Comparison of ENCODE assay signal across 26 cellular contexts in genomic region chr15:75674366-75674765, GRCh38. TPM values are rescaled to one million over a fixed set of nuclear protein-coding genes. Genes with fewer than 3 reads are reported as not detected.
DNase-seq lines count a peak whose midpoint lies in the region; ATAC-seq and TF ChIP-seq lines count a peak whose summit lies in the region.
"Had no signal": no experiment of that assay in that cellular context is flagged by ENCODE, and none has a peak within 500 bp of the region (broad histone marks: within the 10 kb centered on the region; RNA-seq: fewer than 3 reads in every experiment).

No MANE protein-coding gene starts in this region.

- H3K27ac Mint-ChIP-seq in nephron progenitor cell (peak overlapping the region; percentile 77), endothelial cell (ENCODE audit: unreplicated experiment) (no peak overlapping the region)
- H3K27ac Mint-ChIP-seq: activated CD4-positive, alpha-beta memory T cell treated with anti-CD3 and anti-CD28 coated beads, Interleukin-2, amount 10 ng/mL, durations not matched to agents 7 days and 5 days; activated naive CD8-positive, alpha-beta T cell treated with anti-CD3 and anti-CD28 coated beads, Interleukin-2, amount 50 U/mL, for 24 hours; CD4-positive, alpha-beta T cell; effector memory CD8-positive, alpha-beta T cell had no signal

- ATAC-seq in HG02678 (IDR thresholded peaks at IDR 0.05; ENCODE audit: unreplicated experiment) (no peak), HG02840 (IDR thresholded peaks at IDR 0.05; ENCODE audit: low FRiP score, unreplicated experiment) (no peak)
- ATAC-seq: activated naive CD8-positive, alpha-beta T cell treated with anti-CD3 and anti-CD28 coated beads, Interleukin-2, amount 50 U/mL, for 24 hours; effector memory CD8-positive, alpha-beta T cell; esophagus mucosa; Panc1 had no signal

- no peaks in the 10 kb centered on the region for H3K27me3 Mint-ChIP-seq in nephron progenitor cell (ENCODE audit: low read depth, poor library complexity)
- H3K27me3 Mint-ChIP-seq in endothelial cell (ENCODE audit: unreplicated experiment), result peaks cover 13% of the 10 kb centered on the region
- H3K27me3 Mint-ChIP-seq: activated naive CD8-positive, alpha-beta T cell treated with anti-CD3 and anti-CD28 coated beads, Interleukin-2, amount 50 U/mL, for 24 hours; brain; CD4-positive, alpha-beta T cell; effector memory CD8-positive, alpha-beta T cell had no signal

- peaks cover 36% of the 10 kb centered on the region for H3K4me1 Mint-ChIP-seq in nephron progenitor cell
- H3K4me1 Mint-ChIP-seq in endothelial cell (ENCODE audit: unreplicated experiment), result peaks cover 10% of the 10 kb centered on the region
- H3K4me1 Mint-ChIP-seq: activated naive CD8-positive, alpha-beta T cell treated with anti-CD3 and anti-CD28 coated beads, Interleukin-2, amount 50 U/mL, for 24 hours had no signal

- TF ChIP-seq EP300 in stomach (IDR thresholded peaks at IDR 0.05), result no peak

- TF ChIP-seq CTCF in HEK293 (tag by site-specific recombination; IDR thresholded peaks at IDR 0.05) (no peak), ascending aorta (IDR thresholded peaks at IDR 0.05) (no peak), nephron progenitor cell (IDR thresholded peaks at IDR 0.05) (no peak), stomach (IDR thresholded peaks at IDR 0.05) (no peak), endothelial cell (IDR thresholded peaks at IDR 0.05; ENCODE audit: unreplicated experiment) (no peak)

- intact Hi-C loops in ascending aorta (cut with DNase I) (loop anchor here (5.0 kb wide), 1 partner anchor 37 kb away; no protein-coding TSS in a partner anchor), stomach (cut with DNase I; ENCODE audit: low total_unique reads) (no loop called here)

- no peaks in the 10 kb centered on the region for H3K9me3 ChIP-seq in HEK293 (ENCODE audit: control insufficient read depth, insufficient read depth, low read depth, low read length)
- H3K9me3 ChIP-seq in ascending aorta, result no peaks in the 10 kb centered on the region
- H3K9me3 ChIP-seq in stomach, result no peaks in the 10 kb centered on the region
- H3K9me3 ChIP-seq: colonic mucosa, HAP-1, suprapubic skin had no signal

- no peak for TF ChIP-seq POLR2A in stomach (IDR thresholded peaks at IDR 0.05)

- no peak overlapping the region for H3K4me3 Mint-ChIP-seq in nephron progenitor cell
- no peak overlapping the region for H3K4me3 Mint-ChIP-seq in endothelial cell (ENCODE audit: unreplicated experiment)
- H3K4me3 Mint-ChIP-seq: activated CD4-positive, alpha-beta memory T cell treated with anti-CD3 and anti-CD28 coated beads, Interleukin-2, amount 10 ng/mL, durations not matched to agents 7 days and 5 days; activated naive CD8-positive, alpha-beta T cell treated with anti-CD3 and anti-CD28 coated beads, Interleukin-2, amount 50 U/mL, for 24 hours; brain; CD4-positive, alpha-beta T cell; effector memory CD8-positive, alpha-beta T cell; nephron had no signal

- H3K36me3 ChIP-seq in HEK293 (ENCODE audit: control insufficient read depth in 2 of 2, insufficient read depth in 1 of 2, low read length in 2 of 2) (no peaks in the 10 kb centered on the region), ascending aorta (peaks cover 36 to 37% of the 10 kb centered on the region in 2 donors), stomach (peaks cover 0 to 40% (median 21%) of the 10 kb centered on the region in 4 donors)
- H3K36me3 ChIP-seq: colonic mucosa, HAP-1 had no signal

- WGBS in stomach, 5 donors, result 84 to 91% (median 85%) methylated on average over 6 to 8 of the region's 8 CpGs

- H3K36me3 Mint-ChIP-seq in nephron progenitor cell (ENCODE audit: low read depth) (peaks cover 7% of the 10 kb centered on the region), endothelial cell (ENCODE audit: low read depth, unreplicated experiment) (no peaks in the 10 kb centered on the region)
- H3K36me3 Mint-ChIP-seq: brain had no signal

- POLR2A ChIA-PET in HEK293 (lab: Yijun Ruan, JAX), result interaction anchor here (3.7 kb wide), 1 partner anchor 35 kb away, joined by 36 read pairs; the partner anchor contains the start of gene IMP3

- H3K27ac ChIP-seq in HEK293 (ENCODE audit: extremely low read depth, low read depth, low read length) (no peak overlapping the region), ascending aorta (peak overlapping the region; percentile 95 to 97), stomach (peak overlapping the region in 3 of 5 donors; percentile 79 to 86 (median 82))
- H3K27ac ChIP-seq: colonic mucosa had no signal

- CTCF ChIA-PET in HEK293 (lab: Yijun Ruan, JAX), result interaction anchor here (0.8 to 3.3 kb wide), 2 partner anchors 34 to 307 kb away, joined by 3 to 14 read pairs; partner anchors contain the start of gene MAN2C1

- no peak for DNase-seq in ascending aorta (ENCODE audit: low spot score in 2 of 2)
- no peak for DNase-seq in nephron progenitor cell
- DNase-seq in stomach, result no peak
- DNase-seq in activated naive CD4-positive, alpha-beta T cell treated with anti-CD3 and anti-CD28 coated beads, Interleukin-2, amount 50 U/mL, for 16 hours, result no peak
- no peak for DNase-seq in endothelial cell (ENCODE audit: low spot score)
- DNase-seq: activated CD4-positive, alpha-beta memory T cell treated with anti-CD3 and anti-CD28 coated beads, Interleukin-2, amount 10 ng/mL, durations not matched to agents 7 days and 5 days; activated CD4-positive, CD25-positive, alpha-beta regulatory T cell; activated naive CD8-positive, alpha-beta T cell treated with anti-CD3 and anti-CD28 coated beads, Interleukin-2, amount 50 U/mL, for 24 hours; CD4-positive, alpha-beta T cell; colonic mucosa; effector memory CD8-positive, alpha-beta T cell; MM.1S; NCI-H1436 treated with DMSO at 0.1 percent for 48 hours; NCI-H510A treated with DMSO at 0.1 percent for 48 hours; NK-92 treated with Interleukin-12 subunit alpha and Interleukin-12 subunit beta, amount 100 ng/mL, for 24 hours; small intestine; stimulated activated CD4-positive, alpha-beta T cell treated with anti-CD3 and anti-CD28 coated beads, Interleukin-2, amount 100 ng/mL, for 24 hours had no signal

- H3K9me3 Mint-ChIP-seq in nephron progenitor cell, result no peaks in the 10 kb centered on the region
- H3K9me3 Mint-ChIP-seq in endothelial cell (ENCODE audit: unreplicated experiment), result no peaks in the 10 kb centered on the region
- H3K9me3 Mint-ChIP-seq: activated CD4-positive, alpha-beta memory T cell treated with anti-CD3 and anti-CD28 coated beads, Interleukin-2, amount 10 ng/mL, durations not matched to agents 7 days and 5 days; activated naive CD8-positive, alpha-beta T cell treated with anti-CD3 and anti-CD28 coated beads, Interleukin-2, amount 50 U/mL, for 24 hours; brain; CD4-positive, alpha-beta T cell; effector memory CD8-positive, alpha-beta T cell; nephron had no signal

- H3K4me3 ChIP-seq in HEK293 (ENCODE audit: low read depth, low read length), result no peak overlapping the region
- no peak overlapping the region for H3K4me3 ChIP-seq in ascending aorta
- H3K4me3 ChIP-seq in stomach, result no peak overlapping the region
- H3K4me3 ChIP-seq: colonic mucosa, HAP-1, suprapubic skin had no signal

- H3K27me3 ChIP-seq in ascending aorta, result no peaks in the 10 kb centered on the region
- no peaks in the 10 kb centered on the region for H3K27me3 ChIP-seq in stomach
- H3K27me3 ChIP-seq: colonic mucosa, suprapubic skin had no signal

- H3K4me1 ChIP-seq in HEK293 (ENCODE audit: control insufficient read depth, insufficient read depth, low read length) (peaks cover 10% of the 10 kb centered on the region), ascending aorta (peaks cover 25 to 57% of the 10 kb centered on the region in 2 donors), stomach (peaks cover 20 to 50% (median 32%) of the 10 kb centered on the region in 4 donors)
- H3K4me1 ChIP-seq: colonic mucosa had no signal

TF ChIP-seq in HEK293, 187 proteins besides CTCF, POLR2A, EP300 and RAD21:
- TF ChIP-seq ZXDB (tag by site-specific recombination; IDR thresholded peaks at IDR 0.05) (no peak), ZSCAN16 (tag by site-specific recombination; IDR thresholded peaks at IDR 0.05) (no peak), GLIS2 (tag by site-specific recombination; IDR thresholded peaks at IDR 0.05) (peak; percentile 56), ZNF510 (tag by site-specific recombination; IDR thresholded peaks at IDR 0.05; ENCODE audit: insufficient replicate concordance) (no peak), ZNF292 (tag by site-specific recombination; IDR thresholded peaks at IDR 0.05; ENCODE audit: borderline replicate concordance, low read depth) (no peak)

RNA-seq across cellular contexts. Expression of gene SNX33, which starts 26.7 kb away (rescaled TPM):
- total RNA-seq in ascending aorta, result 53.5 TPM
- 10 to 100 TPM; 12.5 to 36.8 (median 23.9) TPM for total RNA-seq in stomach
- 10 to 100 TPM; 11.0 to 15.6 (median 11.6) TPM for polyA plus RNA-seq in stomach
- 17.3 TPM for total RNA-seq in endothelial cell (ENCODE audit: unreplicated experiment)

RNA-seq across cellular contexts. Expression of gene IMP3, which starts 34.3 kb away (rescaled TPM):
- 159 TPM for total RNA-seq in ascending aorta
- 100 to 1,000 TPM in 2 of 5 donors, 10 to 100 TPM in 2, 1 to 10 TPM in 1; 3.5 to 137 (median 39.8) TPM for total RNA-seq in stomach
- 10 to 100 TPM; 67.4 to 98.7 (median 80.7) TPM for polyA plus RNA-seq in stomach
- 33.5 TPM for total RNA-seq in endothelial cell (ENCODE audit: unreplicated experiment)

RNA-seq across cellular contexts. Expression of gene CSPG4, which starts 38.3 kb away (rescaled TPM):
- total RNA-seq in ascending aorta (258 TPM), stomach (10 to 100 TPM; 15.1 to 44.6 (median 28.1) TPM), endothelial cell (ENCODE audit: unreplicated experiment) (0.18 TPM)
- 10 to 100 TPM in 1 of 3 donors, 1 to 10 TPM in 2; 1.8 to 15.5 (median 3.1) TPM for polyA plus RNA-seq in stomach
- total RNA-seq: activated CD4-positive, alpha-beta memory T cell treated with anti-CD3 and anti-CD28 coated beads, Interleukin-2, amount 10 ng/mL, durations not matched to agents 7 days and 5 days; CD4-positive, alpha-beta T cell had no signal

RNA-seq across cellular contexts. Expression of gene SNUPN, which starts 48.8 kb away (rescaled TPM):
- total RNA-seq in ascending aorta, result 6.7 TPM
- 10 to 100 TPM in 4 of 5 donors, 1 to 10 TPM in 1; 4.7 to 19.6 (median 15.1) TPM for total RNA-seq in stomach
- 10 to 100 TPM; 16.2 to 29.2 (median 24.3) TPM for polyA plus RNA-seq in stomach
- 16.5 TPM for total RNA-seq in endothelial cell (ENCODE audit: unreplicated experiment)

Comparison
In these comparisons a context has a peak if more than half of its experiments do, and no peak if none do; other contexts are left out.
1. RNA of gene CSPG4, which starts 38.3 kb away (total RNA-seq): 258 TPM in ascending aorta (single experiment) and 15.1 to 44.6 TPM in stomach; 0.18 TPM in endothelial cell (single experiment); every median in the first group is over 10 times any median in the second.